ENCODE assay signal across 8 cellular contexts in genomic region chr1:90579212-90579802, GRCh38.
A peak's percentile ranks its signal among the peaks of the same experiment; 100 is the strongest.
DNase-seq lines count a peak whose midpoint lies in the region; ATAC-seq and TF ChIP-seq lines count a peak whose summit lies in the region.

No MANE protein-coding gene starts in this region.

- ATAC-seq in GM18870 (IDR thresholded peaks at IDR 0.05; ENCODE audit: unreplicated experiment), result peak; percentile 60
- ATAC-seq in HG03520 (IDR thresholded peaks at IDR 0.05; ENCODE audit: unreplicated experiment), result peak; percentile 63

- TF ChIP-seq CTCF in CD14-positive monocyte (IDR thresholded peaks at IDR 0.05), result peak; percentile 72

- DNase-seq in CD14-positive monocyte (ENCODE audit: low spot score) (no peak), NCI-H748 treated with DMSO at 0.1 percent for 48 hours (lab: John Stamatoyannopoulos, UW) (peak; percentile 46), cerebellar cortex (ENCODE audit: low spot score) (peak; percentile 80), medulla oblongata (ENCODE audit: extremely low spot score) (peak; percentile 62), GF-D8 (lab: John Stamatoyannopoulos, UW) (no peak)
- DNase-seq in effector CD4-positive, alpha-beta T cell, result no peak

- no peaks in the 10 kb centered on the region for H3K4me1 Mint-ChIP-seq in CD14-positive monocyte

- H3K36me3 Mint-ChIP-seq in CD14-positive monocyte, result no peaks in the 10 kb centered on the region

- H3K27ac Mint-ChIP-seq in CD14-positive monocyte, result no peak overlapping the region

- intact Hi-C loops in CD14-positive monocyte (cut with micrococcal nuclease), result no loop called here

- H3K9me3 Mint-ChIP-seq in CD14-positive monocyte, result peaks cover 0 to 8% (median 4%) of the 10 kb centered on the region in 7 donors

- no peak overlapping the region for H3K4me3 Mint-ChIP-seq in CD14-positive monocyte

- H3K27me3 Mint-ChIP-seq in CD14-positive monocyte (ENCODE audit: low read depth in 3 of 3), result peaks cover 0 to 2% (median 1%) of the 10 kb centered on the region in 3 donors

Comparison
In these comparisons a context has a peak if more than half of its experiments do, and no peak if none do; other contexts are left out.
1. DNase-seq: peak in NCI-H748 treated with DMSO at 0.1 percent for 48 hours (single experiment), cerebellar cortex (single experiment) and medulla oblongata (single experiment); none in CD14-positive monocyte (single experiment), GF-D8 (single experiment) and effector CD4-positive, alpha-beta T cell (single experiment).